25 cellular contexts compared by ENCODE assay signal in genomic region chr7:2507208-2507916, GRCh38. TPM values are rescaled to one million over a fixed set of nuclear protein-coding genes. Genes with fewer than 3 reads are reported as not detected.
DNase-seq lines count a peak whose midpoint lies in the region; ATAC-seq and TF ChIP-seq lines count a peak whose summit lies in the region.
"Had no signal": no experiment of that assay in that cellular context is flagged by ENCODE, and none has a peak within 500 bp of the region (broad histone marks: within the 10 kb centered on the region; RNA-seq: fewer than 3 reads in every experiment).

No MANE protein-coding gene starts in this region.

- H3K9me3 ChIP-seq in CD8-positive, alpha-beta memory T cell (ENCODE audit: low read length) = no peaks in the 10 kb centered on the region
- no peaks in the 10 kb centered on the region for H3K9me3 ChIP-seq in naive thymus-derived CD4-positive, alpha-beta T cell (ENCODE audit: control insufficient read depth in 2 of 3, low read length in 3 of 3)
- H3K9me3 ChIP-seq: ascending aorta, MG63, transverse colon had no signal

- H3K9me3 Mint-ChIP-seq in CD14-positive monocyte = peaks cover 0 to 1% (median 0%) of the 10 kb centered on the region in 7 donors
- no peaks in the 10 kb centered on the region for H3K9me3 Mint-ChIP-seq in CD8-positive, alpha-beta memory T cell
- H3K9me3 Mint-ChIP-seq in activated naive CD8-positive, alpha-beta T cell treated with anti-CD3 and anti-CD28 coated beads for 36 hours = no peaks in the 10 kb centered on the region
- no peaks in the 10 kb centered on the region for H3K9me3 Mint-ChIP-seq in naive thymus-derived CD4-positive, alpha-beta T cell
- no peaks in the 10 kb centered on the region for H3K9me3 Mint-ChIP-seq in activated CD4-positive, alpha-beta memory T cell treated with anti-CD3 and anti-CD28 coated beads, Interleukin-2, amount 10 ng/mL, durations not matched to agents 7 days and 5 days
- H3K9me3 Mint-ChIP-seq: activated naive CD4-positive, alpha-beta T cell treated with anti-CD3 and anti-CD28 coated beads for 36 hours had no signal

- peak overlapping the region in 2 of 7 donors; percentile 30 to 87 for H3K27ac Mint-ChIP-seq in CD14-positive monocyte
- peak overlapping the region in 3 of 8 donors; percentile 97 to 98 (median 97) for H3K27ac Mint-ChIP-seq in CD8-positive, alpha-beta memory T cell
- H3K27ac Mint-ChIP-seq in activated naive CD8-positive, alpha-beta T cell treated with anti-CD3 and anti-CD28 coated beads for 36 hours = peak overlapping the region; percentile 15
- peak overlapping the region in 4 of 9 donors; percentile 97 to 99 (median 98) for H3K27ac Mint-ChIP-seq in naive thymus-derived CD4-positive, alpha-beta T cell
- H3K27ac Mint-ChIP-seq in activated CD4-positive, alpha-beta memory T cell treated with anti-CD3 and anti-CD28 coated beads, Interleukin-2, amount 10 ng/mL, durations not matched to agents 7 days and 5 days = no peak overlapping the region
- H3K27ac Mint-ChIP-seq: activated naive CD4-positive, alpha-beta T cell treated with anti-CD3 and anti-CD28 coated beads for 36 hours had no signal

- H3K27ac ChIP-seq in CD8-positive, alpha-beta memory T cell (ENCODE audit: low read depth, low read length) = no peak overlapping the region
- H3K27ac ChIP-seq in naive thymus-derived CD4-positive, alpha-beta T cell (ENCODE audit: low read depth, low read length) = peak overlapping the region; percentile 87
- H3K27ac ChIP-seq: ascending aorta, foreskin keratinocyte had no signal

- POLR2A ChIA-PET in CD8-positive, alpha-beta memory T cell (lab: Charles Lee) = interaction anchor here (1.1 kb wide), 1 partner anchor 13 kb away, joined by 3 read pairs; no protein-coding TSS in a partner anchor
- POLR2A ChIA-PET in naive thymus-derived CD4-positive, alpha-beta T cell (lab: Charles Lee) = interaction anchor here (0.8 to 9.2 kb wide), 5 partner anchors 9 to 203 kb away, joined by 3 to 401 read pairs (median 6); partner anchors contain the start of gene LFNG
- POLR2A ChIA-PET in activated CD4-positive, alpha-beta memory T cell treated with anti-CD3 and anti-CD28 coated beads, Interleukin-2, amount 10 ng/mL, durations not matched to agents 7 days and 5 days (lab: Charles Lee) = interaction anchor here (1.6 to 6.0 kb wide), 3 partner anchors 14 to 52 kb away, joined by 4 to 80 read pairs (median 61); partner anchors contain the start of genes IQCE and LFNG

- CTCF ChIA-PET in CD8-positive, alpha-beta memory T cell (lab: Charles Lee) = interaction anchor here (0.7 to 1.3 kb wide), 4 partner anchors 8 to 110 kb away, joined by 3 read pairs; no protein-coding TSS in a partner anchor
- CTCF ChIA-PET in naive thymus-derived CD4-positive, alpha-beta T cell (lab: Charles Lee) = interaction anchor here (0.9 kb wide), 1 partner anchor 9 kb away, joined by 3 read pairs; no protein-coding TSS in a partner anchor
- CTCF ChIA-PET in activated CD4-positive, alpha-beta memory T cell treated with anti-CD3 and anti-CD28 coated beads, Interleukin-2, amount 10 ng/mL, durations not matched to agents 7 days and 5 days (lab: Charles Lee) = interaction anchor here (1.0 kb wide), 2 partner anchors 39 to 52 kb away, joined by 3 read pairs; no protein-coding TSS in a partner anchor

- peaks cover 49% of the 10 kb centered on the region for H3K4me1 Mint-ChIP-seq in CD14-positive monocyte
- H3K4me1 Mint-ChIP-seq in CD8-positive, alpha-beta memory T cell = peaks cover 36 to 57% (median 40%) of the 10 kb centered on the region in 3 donors
- H3K4me1 Mint-ChIP-seq in activated naive CD8-positive, alpha-beta T cell treated with anti-CD3 and anti-CD28 coated beads for 36 hours = peaks cover 41% of the 10 kb centered on the region
- peaks cover 24 to 58% (median 42%) of the 10 kb centered on the region in 7 donors for H3K4me1 Mint-ChIP-seq in naive thymus-derived CD4-positive, alpha-beta T cell
- peaks cover 48% of the 10 kb centered on the region for H3K4me1 Mint-ChIP-seq in activated CD4-positive, alpha-beta memory T cell treated with anti-CD3 and anti-CD28 coated beads, Interleukin-2, amount 10 ng/mL, durations not matched to agents 7 days and 5 days

- ATAC-seq in naive thymus-derived CD4-positive, alpha-beta T cell = no peak
- ATAC-seq in GM19351 (IDR thresholded peaks at IDR 0.05; ENCODE audit: unreplicated experiment) (no peak), GM18858 (IDR thresholded peaks at IDR 0.05; ENCODE audit: unreplicated experiment) (no peak)

- H3K4me1 ChIP-seq in CD8-positive, alpha-beta memory T cell (ENCODE audit: insufficient read depth, low read length) = peaks cover 50% of the 10 kb centered on the region
- H3K4me1 ChIP-seq in naive thymus-derived CD4-positive, alpha-beta T cell (ENCODE audit: control insufficient read depth in 2 of 2, insufficient read depth in 2 of 2, low read length in 2 of 2) = peaks cover 48 to 49% of the 10 kb centered on the region in 2 donors

- peak overlapping the region; percentile 71 for H3K4me3 ChIP-seq in CD8-positive, alpha-beta memory T cell (ENCODE audit: low read length)
- H3K4me3 ChIP-seq in naive thymus-derived CD4-positive, alpha-beta T cell (ENCODE audit: low read length) = peak overlapping the region; percentile 61
- H3K4me3 ChIP-seq: ascending aorta, GM23248, lung, MG63, transverse colon had no signal

- DNase-seq in CD14-positive monocyte (ENCODE audit: low spot score) (peak; percentile 45), NK-92 (lab: John Stamatoyannopoulos, UW; ENCODE audit: unreplicated experiment) (no peak)
- no peak for DNase-seq in CD8-positive, alpha-beta memory T cell
- no peak for DNase-seq in activated naive CD8-positive, alpha-beta T cell treated with anti-CD3 and anti-CD28 coated beads for 36 hours
- no peak for DNase-seq in naive thymus-derived CD4-positive, alpha-beta T cell
- no peak for DNase-seq in activated CD4-positive, alpha-beta memory T cell treated with anti-CD3 and anti-CD28 coated beads, Interleukin-2, amount 10 ng/mL, durations not matched to agents 7 days and 5 days
- DNase-seq: activated naive CD4-positive, alpha-beta T cell treated with anti-CD3 and anti-CD28 coated beads for 36 hours; Calu3; EL; erythroblast; foreskin keratinocyte; GM23248; hippocampal formation; MG63; NCI-H748 treated with DMSO at 0.1 percent for 48 hours; occipital lobe; stimulated activated CD4-positive, alpha-beta T cell treated with anti-CD3 and anti-CD28 coated beads, Interleukin-12 subunit alpha, Interleukin-12 subunit beta, amount 100 ng/mL, for 4 hours; transverse colon had no signal

- H3K27me3 Mint-ChIP-seq in CD14-positive monocyte (ENCODE audit: low read depth in 3 of 3) = peaks cover 5 to 9% (median 7%) of the 10 kb centered on the region in 3 donors
- H3K27me3 Mint-ChIP-seq in CD8-positive, alpha-beta memory T cell = no peaks in the 10 kb centered on the region
- no peaks in the 10 kb centered on the region for H3K27me3 Mint-ChIP-seq in activated naive CD8-positive, alpha-beta T cell treated with anti-CD3 and anti-CD28 coated beads for 36 hours
- H3K27me3 Mint-ChIP-seq in naive thymus-derived CD4-positive, alpha-beta T cell = no peaks in the 10 kb centered on the region
- no peaks in the 10 kb centered on the region for H3K27me3 Mint-ChIP-seq in activated CD4-positive, alpha-beta memory T cell treated with anti-CD3 and anti-CD28 coated beads, Interleukin-2, amount 10 ng/mL, durations not matched to agents 7 days and 5 days

- no peak overlapping the region for H3K4me3 Mint-ChIP-seq in CD14-positive monocyte
- peak overlapping the region in 1 of 7 donors; percentile 26 for H3K4me3 Mint-ChIP-seq in CD8-positive, alpha-beta memory T cell
- no peak overlapping the region for H3K4me3 Mint-ChIP-seq in activated naive CD8-positive, alpha-beta T cell treated with anti-CD3 and anti-CD28 coated beads for 36 hours
- peak overlapping the region in 1 of 10 donors; percentile 38 for H3K4me3 Mint-ChIP-seq in naive thymus-derived CD4-positive, alpha-beta T cell
- no peak overlapping the region for H3K4me3 Mint-ChIP-seq in activated CD4-positive, alpha-beta memory T cell treated with anti-CD3 and anti-CD28 coated beads, Interleukin-2, amount 10 ng/mL, durations not matched to agents 7 days and 5 days

- no peaks in the 10 kb centered on the region for H3K36me3 Mint-ChIP-seq in CD14-positive monocyte
- no peaks in the 10 kb centered on the region for H3K36me3 Mint-ChIP-seq in CD8-positive, alpha-beta memory T cell
- H3K36me3 Mint-ChIP-seq in activated naive CD8-positive, alpha-beta T cell treated with anti-CD3 and anti-CD28 coated beads for 36 hours = no peaks in the 10 kb centered on the region
- no peaks in the 10 kb centered on the region for H3K36me3 Mint-ChIP-seq in naive thymus-derived CD4-positive, alpha-beta T cell
- H3K36me3 Mint-ChIP-seq in activated CD4-positive, alpha-beta memory T cell treated with anti-CD3 and anti-CD28 coated beads, Interleukin-2, amount 10 ng/mL, durations not matched to agents 7 days and 5 days (ENCODE audit: low read depth) = no peaks in the 10 kb centered on the region

- intact Hi-C loops in CD14-positive monocyte (cut with micrococcal nuclease) = no loop called here
- intact Hi-C loops in naive thymus-derived CD4-positive, alpha-beta T cell (cut with micrococcal nuclease) = loop anchor here in 1 of 2 donors (5.0 kb wide), 1 partner anchor 105 kb away; the partner anchor contains the start of gene CHST12

- no peak for TF ChIP-seq CTCF in CD14-positive monocyte (IDR thresholded peaks at IDR 0.05)

- no peaks in the 10 kb centered on the region for H3K36me3 ChIP-seq in CD8-positive, alpha-beta memory T cell (ENCODE audit: insufficient read depth, low read length)
- no peaks in the 10 kb centered on the region for H3K36me3 ChIP-seq in naive thymus-derived CD4-positive, alpha-beta T cell (ENCODE audit: control insufficient read depth in 2 of 3, insufficient read depth in 3 of 3, low read length in 3 of 3)
- H3K36me3 ChIP-seq: ascending aorta, MG63, transverse colon had no signal

- no peaks in the 10 kb centered on the region for H3K27me3 ChIP-seq in CD8-positive, alpha-beta memory T cell (ENCODE audit: insufficient read depth, low read length, poor library complexity, severe bottlenecking)
- H3K27me3 ChIP-seq in naive thymus-derived CD4-positive, alpha-beta T cell (ENCODE audit: control insufficient read depth in 2 of 2, insufficient read depth in 2 of 2, low read length in 2 of 2) = no peaks in the 10 kb centered on the region
- H3K27me3 ChIP-seq: ascending aorta, foreskin keratinocyte, MG63, transverse colon had no signal

RNA-seq across cellular contexts. Expression of gene LFNG, which starts 12.2 kb away (rescaled TPM):
- 1 to 10 TPM; 1.9 to 2.2 TPM for polyA plus RNA-seq in CD14-positive monocyte
- 10 to 100 TPM; 28.0 to 30.8 TPM for total RNA-seq in CD8-positive, alpha-beta memory T cell
- 2.0 TPM for polyA plus RNA-seq in CD8-positive, alpha-beta memory T cell
- 10 to 100 TPM; 21.0 to 25.8 TPM for total RNA-seq in activated naive CD8-positive, alpha-beta T cell treated with anti-CD3 and anti-CD28 coated beads for 36 hours
- 100 to 1,000 TPM; 114 to 246 (median 151) TPM for total RNA-seq in naive thymus-derived CD4-positive, alpha-beta T cell
- polyA plus RNA-seq in naive thymus-derived CD4-positive, alpha-beta T cell = 1 to 10 TPM; 1.2 to 2.3 TPM
- 100 to 1,000 TPM; 105 to 109 TPM for total RNA-seq in activated CD4-positive, alpha-beta memory T cell treated with anti-CD3 and anti-CD28 coated beads, Interleukin-2, amount 10 ng/mL, durations not matched to agents 7 days and 5 days

RNA-seq across cellular contexts. Expression of gene GRIFIN, which starts 31.2 kb away (rescaled TPM):
- not detected for polyA plus RNA-seq in CD14-positive monocyte
- not detected for total RNA-seq in CD8-positive, alpha-beta memory T cell
- not detected for polyA plus RNA-seq in CD8-positive, alpha-beta memory T cell
- total RNA-seq in activated naive CD8-positive, alpha-beta T cell treated with anti-CD3 and anti-CD28 coated beads for 36 hours = not detected
- not detected for total RNA-seq in naive thymus-derived CD4-positive, alpha-beta T cell
- polyA plus RNA-seq in naive thymus-derived CD4-positive, alpha-beta T cell = not detected
- total RNA-seq in activated CD4-positive, alpha-beta memory T cell treated with anti-CD3 and anti-CD28 coated beads, Interleukin-2, amount 10 ng/mL, durations not matched to agents 7 days and 5 days = not detected
- total RNA-seq: activated naive CD4-positive, alpha-beta T cell treated with anti-CD3 and anti-CD28 coated beads for 36 hours; ascending aorta; Calu3; foreskin keratinocyte; GM23248; lung; occipital lobe; OCI-LY7; renal cortical epithelial cell; Right ventricle myocardium inferior; transverse colon had no signal
- polyA plus RNA-seq: foreskin keratinocyte, GM23248, lung had no signal

RNA-seq across cellular contexts. Expression of gene BRAT1, which starts 48.0 kb away (rescaled TPM):
- polyA plus RNA-seq in CD14-positive monocyte = 10 to 100 TPM; 31.6 to 32.5 TPM
- 10 to 100 TPM; 35.0 to 38.8 TPM for total RNA-seq in CD8-positive, alpha-beta memory T cell
- 41.9 TPM for polyA plus RNA-seq in CD8-positive, alpha-beta memory T cell
- total RNA-seq in activated naive CD8-positive, alpha-beta T cell treated with anti-CD3 and anti-CD28 coated beads for 36 hours = 10 to 100 TPM; 36.4 to 37.8 TPM
- 10 to 100 TPM; 24.6 to 45.5 (median 37.0) TPM for total RNA-seq in naive thymus-derived CD4-positive, alpha-beta T cell
- 10 to 100 TPM; 23.4 to 58.9 TPM for polyA plus RNA-seq in naive thymus-derived CD4-positive, alpha-beta T cell
- 10 to 100 TPM; 31.1 to 32.9 TPM for total RNA-seq in activated CD4-positive, alpha-beta memory T cell treated with anti-CD3 and anti-CD28 coated beads, Interleukin-2, amount 10 ng/mL, durations not matched to agents 7 days and 5 days

RNA-seq across cellular contexts. Expression of gene IQCE, which starts 51.4 kb away (rescaled TPM):
- 1 to 10 TPM; 1.8 to 3.0 TPM for polyA plus RNA-seq in CD14-positive monocyte
- 10 to 100 TPM in 1 of 2 experiments, 1 to 10 TPM in 1; 9.6 to 10.4 TPM for total RNA-seq in CD8-positive, alpha-beta memory T cell
- polyA plus RNA-seq in CD8-positive, alpha-beta memory T cell = 4.1 TPM
- 1 to 10 TPM; 5.4 to 6.1 TPM for total RNA-seq in activated naive CD8-positive, alpha-beta T cell treated with anti-CD3 and anti-CD28 coated beads for 36 hours
- 10 to 100 TPM in 1 of 5 experiments, 1 to 10 TPM in 4; 4.8 to 10.4 (median 7.5) TPM for total RNA-seq in naive thymus-derived CD4-positive, alpha-beta T cell
- 1 to 10 TPM; 1.6 to 1.9 TPM for polyA plus RNA-seq in naive thymus-derived CD4-positive, alpha-beta T cell
- total RNA-seq in activated CD4-positive, alpha-beta memory T cell treated with anti-CD3 and anti-CD28 coated beads, Interleukin-2, amount 10 ng/mL, durations not matched to agents 7 days and 5 days = 10 to 100 TPM; 12.7 to 14.0 TPM
